In the genomic region with DNA sequence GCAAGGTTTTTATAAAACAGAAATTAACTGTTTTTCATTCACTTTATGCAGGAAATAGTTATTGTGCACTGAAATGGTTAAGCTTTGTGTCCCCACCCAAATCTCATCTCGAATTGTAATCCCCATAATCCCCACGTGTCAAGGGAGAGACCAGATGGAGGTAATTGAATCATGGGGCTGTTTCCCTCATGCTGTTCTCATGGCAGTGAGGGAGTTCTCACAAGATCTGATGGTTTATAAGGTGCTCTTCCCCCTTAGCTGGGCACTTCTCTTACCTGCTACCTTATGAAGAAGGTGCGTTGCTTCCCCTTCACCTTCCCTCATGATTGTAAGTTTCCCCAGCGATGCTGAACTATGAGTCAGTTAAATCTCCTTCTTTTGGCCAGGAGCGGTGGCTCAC, we compare ENCODE assay signal across 27 cellular contexts.
"Had no signal": no experiment of that assay in that cellular context is flagged by ENCODE, and none has a peak within 500 bp of the region (broad histone marks: within the 10 kb centered on the region; RNA-seq: fewer than 3 reads in every experiment).

No MANE protein-coding gene starts in this region.

- H3K27me3 ChIP-seq: pancreas, stomach, suprapubic skin, tibial artery, upper lobe of right lung had no signal

- H3K4me3 ChIP-seq: left ventricle myocardium inferior, lung, mucosa of descending colon, pancreas, prostate gland, skin epidermis, stomach, suprapubic skin, thoracic aorta, tibial artery, upper lobe of right lung had no signal

- H3K9me3 ChIP-seq: left ventricle myocardium inferior, mucosa of descending colon, pancreas, prostate gland, stomach, suprapubic skin, thoracic aorta, tibial artery, upper lobe of right lung had no signal

- H3K4me1 ChIP-seq: left ventricle myocardium inferior, pancreas, prostate gland, suprapubic skin, tibial artery, upper lobe of right lung had no signal

- DNase-seq: islet precursor cell; left ventricle myocardium inferior; midbrain; mucosa of descending colon; naive thymus-derived CD4-positive, alpha-beta T cell; pancreas; posterior cingulate gyrus; retina; right cardiac atrium; stimulated activated CD4-positive, alpha-beta T cell treated with anti-CD3 and anti-CD28 coated beads, Interleukin-12 subunit alpha, Interleukin-12 subunit beta, amount 100 ng/mL, for 4 hours; stimulated activated CD4-positive, alpha-beta T cell treated with anti-CD3 and anti-CD28 coated beads, Interleukin-15, amount 100 ng/mL, for 24 hours; stimulated activated CD4-positive, alpha-beta T cell treated with anti-CD3 and anti-CD28 coated beads, Interleukin-2, amount 100 ng/mL, for 24 hours; stimulated activated CD4-positive, alpha-beta T cell treated with anti-CD3 and anti-CD28 coated beads, Interleukin-4, amount 100 ng/mL, for 1 hour; stimulated activated naive B cell treated with anti-CD40 and anti-IgM and Interleukin-4, amounts not matched to agents 10 μg/mL and 1 μg/mL and 100 μg/mL, for 72 hours; stimulated activated naive CD8-positive, alpha-beta T cell treated with anti-CD3 and anti-CD28 coated beads, Interleukin-15, Interleukin-2, amounts not matched to agents 100 U/mL and 50 U/mL, for 24 hours; stomach; tibial artery; trophoblast cell; upper lobe of right lung had no signal

- ATAC-seq: mucosa of descending colon; naive thymus-derived CD4-positive, alpha-beta T cell; natural killer cell treated with Interleukin-12 subunit alpha and Interleukin-12 subunit beta and Interleukin-15 and Interleukin-18, amount 100 ng/mL, for 72 hours; pancreas; right cardiac atrium; sciatic nerve; stimulated activated naive B cell treated with anti-CD40 and anti-IgM and Interleukin-4, amounts not matched to agents 10 μg/mL and 1 μg/mL and 100 μg/mL, for 72 hours; stimulated activated naive CD8-positive, alpha-beta T cell treated with anti-CD3 and anti-CD28 coated beads, Interleukin-15, Interleukin-2, amounts not matched to agents 100 U/mL and 50 U/mL, for 24 hours; upper lobe of right lung had no signal

- FAIRE-seq: urothelium cell line had no signal

- H3K27ac ChIP-seq: left ventricle myocardium inferior, pancreas, prostate gland, skin epidermis, stomach, suprapubic skin, thoracic aorta, tibial artery, upper lobe of right lung had no signal

- H3K36me3 ChIP-seq: left ventricle myocardium inferior, pancreas, prostate gland, suprapubic skin, thoracic aorta, tibial artery, upper lobe of right lung had no signal
